ENCODE assay signal across 9 cellular contexts in the genomic region with DNA sequence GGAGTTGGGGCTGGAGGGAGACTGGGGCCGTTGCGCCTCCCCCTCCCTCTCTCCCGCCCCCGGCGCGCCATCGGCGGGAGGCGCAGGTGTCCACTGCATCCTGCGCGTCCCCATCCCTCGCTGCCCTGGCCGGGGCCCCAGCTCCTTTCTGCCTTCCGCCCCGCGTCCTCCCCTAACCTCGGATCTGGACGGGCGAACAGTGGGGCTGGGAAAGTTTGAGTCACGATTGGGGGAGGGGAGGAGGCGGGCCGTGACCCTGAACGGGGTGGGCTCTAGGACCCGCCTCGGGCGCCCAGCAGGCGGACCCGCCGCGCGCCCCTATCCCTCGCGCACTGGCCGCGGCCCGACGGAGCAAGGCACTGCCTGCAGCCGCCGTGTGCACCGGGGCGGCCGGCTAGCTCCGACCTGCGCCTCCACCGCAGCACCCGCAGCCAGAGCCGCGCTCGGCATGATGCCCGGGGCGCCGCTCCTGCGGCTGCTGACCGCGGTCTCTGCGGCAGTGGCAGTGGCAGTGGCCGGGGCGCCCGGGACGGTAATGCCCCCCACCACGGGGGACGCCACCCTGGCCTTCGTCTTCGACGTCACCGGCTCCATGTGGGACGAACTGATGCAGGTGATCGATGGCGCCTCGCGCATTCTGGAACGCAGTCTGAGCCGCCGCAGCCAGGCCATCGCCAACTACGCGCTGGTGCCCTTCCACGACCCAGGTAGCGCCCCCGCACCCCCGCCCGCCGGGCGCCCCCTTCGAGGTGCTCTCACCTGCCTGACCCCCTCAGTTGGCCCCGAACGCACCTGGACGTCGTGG. TPM values are rescaled to one million over a fixed set of nuclear protein-coding genes. Genes with fewer than 3 reads are reported as not detected.
A peak's percentile ranks its signal among the peaks of the same experiment; 100 is the strongest.
DNase-seq lines count a peak whose midpoint lies in the region; ATAC-seq and TF ChIP-seq lines count a peak whose summit lies in the region.
"Had no signal": no experiment of that assay in that cellular context is flagged by ENCODE, and none has a peak within 500 bp of the region (broad histone marks: within the 10 kb centered on the region; RNA-seq: fewer than 3 reads in every experiment).

A gene with protein sequence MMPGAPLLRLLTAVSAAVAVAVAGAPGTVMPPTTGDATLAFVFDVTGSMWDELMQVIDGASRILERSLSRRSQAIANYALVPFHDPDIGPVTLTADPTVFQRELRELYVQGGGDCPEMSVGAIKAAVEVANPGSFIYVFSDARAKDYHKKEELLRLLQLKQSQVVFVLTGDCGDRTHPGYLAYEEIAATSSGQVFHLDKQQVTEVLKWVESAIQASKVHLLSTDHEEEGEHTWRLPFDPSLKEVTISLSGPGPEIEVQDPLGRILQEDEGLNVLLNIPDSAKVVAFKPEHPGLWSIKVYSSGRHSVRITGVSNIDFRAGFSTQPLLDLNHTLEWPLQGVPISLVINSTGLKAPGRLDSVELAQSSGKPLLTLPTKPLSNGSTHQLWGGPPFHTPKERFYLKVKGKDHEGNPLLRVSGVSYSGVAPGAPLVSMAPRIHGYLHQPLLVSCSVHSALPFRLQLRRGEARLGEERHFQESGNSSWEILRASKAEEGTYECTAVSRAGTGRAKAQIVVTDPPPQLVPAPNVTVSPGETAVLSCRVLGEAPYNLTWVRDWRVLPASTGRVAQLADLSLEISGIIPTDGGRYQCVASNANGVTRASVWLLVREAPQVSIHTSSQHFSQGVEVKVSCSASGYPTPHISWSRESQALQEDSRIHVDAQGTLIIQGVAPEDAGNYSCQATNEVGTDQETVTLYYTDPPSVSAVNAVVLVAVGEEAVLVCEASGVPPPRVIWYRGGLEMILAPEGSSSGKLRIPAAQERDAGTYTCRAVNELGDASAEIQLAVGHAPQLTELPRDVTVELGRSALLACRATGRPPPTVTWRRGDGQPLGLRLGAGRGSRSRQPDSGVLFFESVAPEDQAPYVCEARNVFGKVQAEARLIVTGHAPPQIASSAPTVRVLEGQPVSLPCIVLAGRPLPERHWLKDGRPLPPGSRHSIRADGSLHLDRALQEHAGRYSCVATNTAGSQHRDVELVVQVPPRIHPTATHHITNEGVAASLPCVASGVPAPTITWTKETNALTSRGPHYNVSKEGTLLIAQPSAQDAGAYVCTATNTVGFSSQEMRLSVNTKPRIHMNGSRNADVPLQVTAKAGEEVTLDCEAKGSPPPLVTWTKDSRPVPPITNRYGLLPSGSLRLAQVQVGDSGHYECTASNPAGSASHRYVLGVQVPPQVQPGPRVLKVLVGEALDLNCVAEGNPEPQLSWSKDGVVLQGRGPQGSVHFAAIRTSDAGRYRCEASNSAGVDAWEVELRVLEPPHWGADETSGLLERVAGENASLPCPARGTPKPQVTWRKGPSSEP (N-terminal part only) (plus strand): TSS at position 330 of the 805 bp plus-strand sequence. CDS start 119 bp downstream, at position 449.

- H3K27me3 Mint-ChIP-seq in T-helper 17 cell = peaks cover 71% of the 10 kb centered on the region

- H3K4me1 Mint-ChIP-seq in T-helper 17 cell = peaks cover 13% of the 10 kb centered on the region

- no peaks in the 10 kb centered on the region for H3K79me2 ChIP-seq in hepatocyte

- no peak for TF ChIP-seq CTCF in hepatocyte (IDR thresholded peaks at IDR 0.05; ENCODE audit: poor library complexity)

- no peaks in the 10 kb centered on the region for H4K20me1 ChIP-seq in hepatocyte (ENCODE audit: insufficient read depth, poor library complexity, severe bottlenecking)

- H3K27me3 ChIP-seq in hepatocyte (peaks cover 81% of the 10 kb centered on the region), rectal smooth muscle tissue (ENCODE audit: control insufficient read depth, insufficient read depth, low read length) (peaks cover 3% of the 10 kb centered on the region)

- H2AFZ ChIP-seq in hepatocyte = no peak within 1 kb of the TSS

- DNase-seq in ELF-1 (ENCODE audit: low read depth, low spot score) (peak; percentile 57), T-helper 17 cell (no peak), hepatocyte (ENCODE audit: low spot score) (peak; percentile 66), MV-4-11 (lab: John Stamatoyannopoulos, UW) (no peak), germinal center (ENCODE audit: low spot score) (no peak), NCI-H524 treated with DMSO at 0.1 percent for 48 hours (lab: John Stamatoyannopoulos, UW) (no peak), nucleus accumbens (lab: John Stamatoyannopoulos, UW) (no peak)
- DNase-seq: activated CD8-positive, alpha-beta memory T cell treated with anti-CD3 and anti-CD28 coated beads, Interleukin-2, amount 50 U/mL, for 4 hours had no signal

- peak within 1 kb of the TSS; percentile 71 for H3K4me3 Mint-ChIP-seq in T-helper 17 cell

- H3K9me3 ChIP-seq in T-helper 17 cell (ENCODE audit: control insufficient read depth, low read length, poor library complexity, severe bottlenecking) = no peaks in the 10 kb centered on the region
- H3K9me3 ChIP-seq in hepatocyte (ENCODE audit: low read depth) = no peaks in the 10 kb centered on the region

- H3K36me3 ChIP-seq in hepatocyte (replicated peaks; ENCODE audit: insufficient read depth, low read depth) = no peaks in the 10 kb centered on the region
- H3K36me3 ChIP-seq in rectal smooth muscle tissue (ENCODE audit: control insufficient read depth, insufficient read depth, low read length) = no peaks in the 10 kb centered on the region

- peak within 1 kb of the TSS; percentile 78 for H3K4me2 ChIP-seq in hepatocyte

- no peak within 1 kb of the TSS for H3K27ac Mint-ChIP-seq in T-helper 17 cell

- H3K4me3 ChIP-seq in hepatocyte = no peak within 1 kb of the TSS
- peak within 1 kb of the TSS; percentile 71 for H3K4me3 ChIP-seq in rectal smooth muscle tissue (ENCODE audit: low read length)

- H3K27ac ChIP-seq in hepatocyte (no peak within 1 kb of the TSS), rectal smooth muscle tissue (ENCODE audit: low read depth, low read length) (peak within 1 kb of the TSS; percentile 93)

- H3K9ac ChIP-seq in rectal smooth muscle tissue (ENCODE audit: low read length) = peak within 1 kb of the TSS; percentile 34

- no peaks in the 10 kb centered on the region for H3K9me2 ChIP-seq in hepatocyte (replicated peaks; ENCODE audit: insufficient read depth)

- peaks cover 14% of the 10 kb centered on the region for H3K4me1 ChIP-seq in hepatocyte (ENCODE audit: insufficient read depth)
- peaks cover 38% of the 10 kb centered on the region for H3K4me1 ChIP-seq in rectal smooth muscle tissue (ENCODE audit: control insufficient read depth, insufficient read depth, low read length)

- ATAC-seq in T-helper 17 cell = no peak

- 2% methylated on average over 31 of the region's 89 CpGs for WGBS in hepatocyte (ENCODE audit: low lambda C conversion rate, missing lambda C conversion rate)

- peaks cover 7% of the 10 kb centered on the region for H3K36me3 Mint-ChIP-seq in T-helper 17 cell (ENCODE audit: low read depth)

RNA-seq across cellular contexts. Expression of the gene that starts here (rescaled TPM):
- under 1 TPM in 1 of 2 donors, not detected in 1; 0.12 TPM for total RNA-seq in T-helper 17 cell
- 0.20 and 0.50 TPM in 2 replicates for total RNA-seq in hepatocyte
- polyA plus RNA-seq in hepatocyte = 0.54 and 2.7 TPM in 2 replicates

Comparison
In these comparisons a context has a peak if more than half of its experiments do, and no peak if none do; other contexts are left out.
1. DNase-seq: peak in ELF-1 (single experiment) and hepatocyte (single experiment); none in T-helper 17 cell (0 of 3), MV-4-11 (single experiment), germinal center (single experiment), NCI-H524 treated with DMSO at 0.1 percent for 48 hours (single experiment) and nucleus accumbens (0 of 56).